1 cellular context compared by ENCODE assay signal in genomic region chr10:118447478-118447877, GRCh38.
TF ChIP-seq lines count a peak whose summit lies in the region.

No MANE protein-coding gene starts in this region.

TF ChIP-seq in H1, 55 proteins besides CTCF, POLR2A, EP300 and RAD21:
- no peak for TF ChIP-seq SAP30 (IDR thresholded peaks at IDR 0.05; ENCODE audit: insufficient read depth, insufficient replicate concordance, low read length)
- TF ChIP-seq POLR2AphosphoS5 (IDR thresholded peaks at IDR 0.05; ENCODE audit: low read depth, low read length): no peak
- TF ChIP-seq CHD7 (IDR thresholded peaks at IDR 0.05; ENCODE audit: insufficient replicate concordance, low read length): no peak
- no peak for TF ChIP-seq YY1 (IDR thresholded peaks at IDR 0.05; ENCODE audit: low read depth, low read length)
- TF ChIP-seq POU5F1 (IDR thresholded peaks at IDR 0.05; ENCODE audit: low read depth, low read length): no peak
- TF ChIP-seq GTF2F1 (IDR thresholded peaks at IDR 0.05; ENCODE audit: borderline replicate concordance, low read depth, low read length): no peak
- no peak for TF ChIP-seq SUZ12 (IDR thresholded peaks at IDR 0.05; ENCODE audit: low read length)
- no peak for TF ChIP-seq KDM5A (IDR thresholded peaks at IDR 0.05; ENCODE audit: low read length)
- no peak for TF ChIP-seq ATF3 (IDR thresholded peaks at IDR 0.05; ENCODE audit: insufficient read depth, low read depth, low read length)
- TF ChIP-seq TAF1 (IDR thresholded peaks at IDR 0.05; ENCODE audit: low read depth, low read length): no peak
- TF ChIP-seq JUND (IDR thresholded peaks at IDR 0.05; ENCODE audit: low read length): no peak
- no peak for TF ChIP-seq CBX8 (IDR thresholded peaks at IDR 0.05; ENCODE audit: borderline replicate concordance, low read depth, low read length)
- TF ChIP-seq CTBP2 (IDR thresholded peaks at IDR 0.05; ENCODE audit: borderline replicate concordance, insufficient read depth, insufficient read length, low read length): no peak
- no peak for TF ChIP-seq CHD2 (IDR thresholded peaks at IDR 0.05; ENCODE audit: low read length)
- TF ChIP-seq HDAC6 (IDR thresholded peaks at IDR 0.05; ENCODE audit: low read depth, low read length): no peak
